8 cellular contexts compared by ENCODE assay signal in genomic region chr3:52056968-52057805, GRCh38. TPM values are rescaled to one million over a fixed set of nuclear protein-coding genes. Genes with fewer than 3 reads are reported as not detected.
DNase-seq lines count a peak whose midpoint lies in the region; ATAC-seq and TF ChIP-seq lines count a peak whose summit lies in the region.

No MANE protein-coding gene starts in this region.

- peak; percentile 98 for DNase-seq in GM10266 (ENCODE audit: extremely low spot score)
- peak; percentile 95 for DNase-seq in NCI-H1092 treated with DMSO at 0.1 percent for 48 hours (lab: John Stamatoyannopoulos, UW)
- DNase-seq in glomerular endothelial cell (ENCODE audit: extremely low read depth, low read depth, low spot score) = peak; percentile 84
- DNase-seq in nucleus accumbens (lab: John Stamatoyannopoulos, UW) = peak; percentile 80 to 100 (median 99)
- DNase-seq in suprapubic skin (ENCODE audit: low spot score in 2 of 2) = peak; percentile 100

- no peaks in the 10 kb centered on the region for H3K9me3 Mint-ChIP-seq in activated naive CD8-positive, alpha-beta T cell (ENCODE audit: low read depth)

- TF ChIP-seq POLR2A in suprapubic skin (IDR thresholded peaks at IDR 0.05) = no peak

- H3K27ac ChIP-seq in suprapubic skin = peak overlapping the region; percentile 87

- H3K4me1 ChIP-seq in suprapubic skin = peaks cover 70% of the 10 kb centered on the region

- no peak for TF ChIP-seq EP300 in suprapubic skin (IDR thresholded peaks at IDR 0.05)

- H3K9me3 ChIP-seq in suprapubic skin = no peaks in the 10 kb centered on the region

- H3K27me3 Mint-ChIP-seq in activated naive CD8-positive, alpha-beta T cell = no peaks in the 10 kb centered on the region

- H3K27me3 ChIP-seq in suprapubic skin = no peaks in the 10 kb centered on the region

- peak overlapping the region; percentile 94 for H3K4me3 Mint-ChIP-seq in activated naive CD8-positive, alpha-beta T cell

- H3K36me3 Mint-ChIP-seq in activated naive CD8-positive, alpha-beta T cell = no peaks in the 10 kb centered on the region

- WGBS in suprapubic skin = 0% methylated on average over 18 of the region's 55 CpGs

- peak overlapping the region; percentile 79 for H3K4me3 ChIP-seq in suprapubic skin

- no peak for TF ChIP-seq CTCF in GM10266 (IDR thresholded peaks at IDR 0.05; ENCODE audit: control insufficient read depth, insufficient read depth, low read depth, missing control alignments)
- TF ChIP-seq CTCF in suprapubic skin (IDR thresholded peaks at IDR 0.05) = no peak

- peaks cover 3% of the 10 kb centered on the region for H3K36me3 ChIP-seq in suprapubic skin

- peaks cover 28% of the 10 kb centered on the region for H3K4me1 Mint-ChIP-seq in activated naive CD8-positive, alpha-beta T cell (ENCODE audit: low read depth)

- H3K27ac Mint-ChIP-seq in activated naive CD8-positive, alpha-beta T cell = peak overlapping the region; percentile 95

- ATAC-seq in HG02623 (IDR thresholded peaks at IDR 0.05; ENCODE audit: unreplicated experiment) (peak; percentile 78), SK-N-SH treated with all-trans-retinoic acid at 6 μM for 48 hours (peak; percentile 87)

TF ChIP-seq in SK-N-SH treated with all-trans-retinoic acid at 6 μM for 48 hours, 23 proteins besides CTCF, POLR2A, EP300 and RAD21:
- TF ChIP-seq SNAI2 (CRISPR knock-in tag; IDR thresholded peaks at IDR 0.05) = peak; percentile 14; the same call in 1 of the 2 replicates
- no peak for TF ChIP-seq ZNF565 (CRISPR knock-in tag; conservative IDR thresholded peaks at IDR 0.05; ENCODE audit: low read depth)

RNA-seq across cellular contexts. Expression of gene DUSP7, which starts 0.8 kb away (rescaled TPM):
- total RNA-seq in glomerular endothelial cell (20.2 and 23.8 TPM in 2 replicates), suprapubic skin (100 to 1,000 TPM in 3 of 4 donors, 10 to 100 TPM in 1; 91.1 to 190 (median 146) TPM)

Comparison
In these comparisons a context has a peak if more than half of its experiments do, and no peak if none do; other contexts are left out.
1. Peak in every context shown above with its lines: DNase-seq, ATAC-seq, H3K4me3 ChIP-seq and H3K27ac ChIP-seq.